1 cellular context compared by ENCODE assay signal in the genomic region with DNA sequence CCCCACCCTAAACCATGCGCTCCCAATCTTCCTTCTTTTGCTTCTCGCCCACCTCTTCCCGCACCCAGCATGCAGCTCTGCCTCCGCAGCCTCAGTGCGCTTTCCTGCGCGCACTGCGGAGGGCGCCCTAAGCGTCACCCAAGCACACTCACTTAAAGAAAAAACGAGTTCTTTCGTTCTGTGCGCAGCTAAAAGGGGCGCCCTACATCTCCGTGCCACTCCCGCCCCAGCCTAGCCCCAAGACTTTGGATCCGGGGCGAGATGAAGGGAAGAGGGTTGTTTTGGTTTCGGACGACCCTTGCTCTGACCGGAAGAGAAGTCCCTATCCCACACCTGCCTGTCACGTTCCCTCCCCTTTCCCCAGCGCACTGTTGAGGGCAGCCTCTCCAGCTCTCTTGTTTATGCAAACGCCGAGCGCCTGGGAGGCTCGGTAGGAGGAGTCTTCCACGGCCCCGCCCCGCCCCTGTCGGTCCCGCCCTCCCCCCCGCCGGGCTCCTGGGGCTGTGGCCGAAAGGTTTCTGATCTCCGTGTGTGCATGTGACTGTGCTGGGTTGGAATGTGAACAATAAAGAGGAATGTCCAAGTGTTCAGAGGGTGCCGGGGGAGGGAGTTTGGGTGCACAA.
A peak's percentile ranks its signal among the peaks of the same experiment; 100 is the strongest.
TF ChIP-seq lines count a peak whose summit lies in the region.

No MANE protein-coding gene starts in this region.

TF ChIP-seq in endothelial cell of umbilical vein, 7 proteins besides CTCF, POLR2A, EP300 and RAD21:
- TF ChIP-seq EZH2 (IDR thresholded peaks at IDR 0.05; ENCODE audit: borderline replicate concordance, low read depth, low read length, severe bottlenecking) (no peak), GATA2 (IDR thresholded peaks at IDR 0.05; ENCODE audit: insufficient read depth, insufficient read length, low read depth, low read length) (no peak), JUN (IDR thresholded peaks at IDR 0.05; ENCODE audit: borderline replicate concordance, insufficient read depth, insufficient read length, low read depth) (no peak), POLR2AphosphoS5 (IDR thresholded peaks at IDR 0.05; ENCODE audit: insufficient read depth, low read depth, low read length) (peak; percentile 57), FOS (IDR thresholded peaks at IDR 0.05; ENCODE audit: borderline replicate concordance, insufficient read depth, low read length) (no peak), MYC (IDR thresholded peaks at IDR 0.05; ENCODE audit: low read depth, low read length) (no peak)
- TF ChIP-seq, protein P1, sequence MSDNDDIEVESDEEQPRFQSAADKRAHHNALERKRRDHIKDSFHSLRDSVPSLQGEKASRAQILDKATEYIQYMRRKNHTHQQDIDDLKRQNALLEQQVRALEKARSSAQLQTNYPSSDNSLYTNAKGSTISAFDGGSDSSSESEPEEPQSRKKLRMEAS (IDR thresholded peaks at IDR 0.05; ENCODE audit: insufficient read depth, insufficient read length): no peak
